Comparison of ENCODE assay signal across 8 cellular contexts in the genomic region with DNA sequence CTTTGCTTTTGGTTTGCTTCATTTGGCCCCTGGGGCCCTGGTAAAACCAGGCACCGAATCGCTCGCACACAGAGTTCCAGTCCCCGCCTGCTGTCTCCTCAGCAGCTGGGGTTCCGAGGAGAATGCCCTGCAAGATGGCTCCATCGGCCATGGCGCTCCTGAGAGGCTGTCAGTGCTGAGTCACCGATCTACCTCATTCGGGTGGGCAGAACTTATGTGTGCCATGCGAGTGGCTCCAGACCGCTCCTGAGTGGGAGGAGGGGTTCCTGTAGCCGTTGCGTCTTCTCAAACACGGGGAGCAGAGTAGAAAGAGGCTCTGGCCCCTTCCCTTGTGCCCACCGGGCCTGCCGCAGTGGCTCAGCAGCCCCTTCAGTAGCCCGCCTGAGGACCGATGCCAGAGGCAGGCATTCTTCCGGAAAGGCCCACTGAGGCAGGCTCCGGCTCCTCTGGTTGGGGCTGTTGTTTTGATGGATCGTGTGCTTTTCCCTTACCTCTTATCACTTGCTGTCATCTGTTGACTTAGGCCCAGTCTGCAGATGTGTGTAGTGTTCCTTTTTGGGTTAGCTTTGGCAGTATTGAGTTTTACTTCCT. TPM values are rescaled to one million over a fixed set of nuclear protein-coding genes. Genes with fewer than 3 reads are reported as not detected.
DNase-seq lines count a peak whose midpoint lies in the region; ATAC-seq, FAIRE-seq and TF ChIP-seq lines count a peak whose summit lies in the region.

No MANE protein-coding gene starts in this region.

- H3K36me3 ChIP-seq in WERI-Rb-1 (peaks cover 20% of the 10 kb centered on the region), bronchial epithelial cell (ENCODE audit: control insufficient read depth, insufficient read depth, low read length) (peaks cover 16% of the 10 kb centered on the region)

- H3K27me3 ChIP-seq in WERI-Rb-1 (ENCODE audit: insufficient read depth, low read depth, severe bottlenecking) (no peaks in the 10 kb centered on the region), bronchial epithelial cell (ENCODE audit: control insufficient read depth, insufficient read depth, low read length) (no peaks in the 10 kb centered on the region)

- TF ChIP-seq CTCF in WERI-Rb-1 (IDR thresholded peaks at IDR 0.05; ENCODE audit: low read depth, low read length), result no peak
- no peak for TF ChIP-seq CTCF in bronchial epithelial cell (IDR thresholded peaks at IDR 0.05; ENCODE audit: insufficient read depth, low read length, severe bottlenecking)

- no peaks in the 10 kb centered on the region for H3K9me3 ChIP-seq in WERI-Rb-1 (ENCODE audit: severe bottlenecking)

- peak overlapping the region; percentile 59; the same call in 1 of the 2 replicates for H3K27ac ChIP-seq in WERI-Rb-1

- peak overlapping the region; percentile 79 for H3K4me3 ChIP-seq in WERI-Rb-1 (ENCODE audit: low read depth, low read length)
- peak overlapping the region; percentile 90 for H3K4me3 ChIP-seq in bronchial epithelial cell (ENCODE audit: low read depth, low read length)

- peak; percentile 27 for ATAC-seq in left lobe of liver

- DNase-seq in AG20443 (ENCODE audit: low spot score) (peak; percentile 90), GM19240 (ENCODE audit: insufficient read length, low spot score) (peak; percentile 76), KG1 (lab: John Stamatoyannopoulos, UW) (peak; percentile 45), WERI-Rb-1 (no peak), bronchial epithelial cell (ENCODE audit: low read depth) (peak; percentile 82), left lobe of liver (ENCODE audit: low spot score) (no peak), NK-92 (lab: John Stamatoyannopoulos, UW; ENCODE audit: unreplicated experiment) (no peak)
- peak; percentile 71 to 75 for DNase-seq in stimulated activated CD4-positive, alpha-beta T cell treated with anti-CD3 and anti-CD28 coated beads, Interleukin-4, amount 100 ng/mL, for 48 hours (ENCODE audit: low read depth in 2 of 2)

- no peak for FAIRE-seq in bronchial epithelial cell (lab: Jason Lieb, UNC)

RNA-seq across cellular contexts. Expression of a gene that starts 0.9 kb away (rescaled TPM):
- 23.4 and 25.0 TPM in 2 replicates for total RNA-seq in bronchial epithelial cell
- 16.1 TPM for total RNA-seq in left lobe of liver

RNA-seq across cellular contexts. Expression of a gene that starts 6.2 kb away (rescaled TPM):
- total RNA-seq in bronchial epithelial cell (60.9 and 85.8 TPM in 2 replicates), left lobe of liver (7.8 TPM)

RNA-seq across cellular contexts. Expression of a gene that starts 15.3 kb away (rescaled TPM):
- total RNA-seq in bronchial epithelial cell (2.1 and 4.9 TPM in 2 replicates), left lobe of liver (2.2 TPM)

RNA-seq across cellular contexts. Expression of a gene that starts 22.9 kb away (rescaled TPM):
- total RNA-seq in bronchial epithelial cell (not detected in 2 replicates), left lobe of liver (not detected)

RNA-seq across cellular contexts. Expression of a gene that starts 46.2 kb away (rescaled TPM):
- total RNA-seq in bronchial epithelial cell, result not detected in 2 replicates
- not detected for total RNA-seq in left lobe of liver

Comparison
In these comparisons a context has a peak if more than half of its experiments do, and no peak if none do; other contexts are left out.
1. DNase-seq: peak in AG20443 (single experiment), GM19240 (single experiment), KG1 (single experiment), bronchial epithelial cell (single experiment) and stimulated activated CD4-positive, alpha-beta T cell treated with anti-CD3 and anti-CD28 coated beads, Interleukin-4, amount 100 ng/mL, for 48 hours (2 of 2); none in WERI-Rb-1 (single experiment), left lobe of liver (single experiment) and NK-92 (single experiment).